In the genomic region with DNA sequence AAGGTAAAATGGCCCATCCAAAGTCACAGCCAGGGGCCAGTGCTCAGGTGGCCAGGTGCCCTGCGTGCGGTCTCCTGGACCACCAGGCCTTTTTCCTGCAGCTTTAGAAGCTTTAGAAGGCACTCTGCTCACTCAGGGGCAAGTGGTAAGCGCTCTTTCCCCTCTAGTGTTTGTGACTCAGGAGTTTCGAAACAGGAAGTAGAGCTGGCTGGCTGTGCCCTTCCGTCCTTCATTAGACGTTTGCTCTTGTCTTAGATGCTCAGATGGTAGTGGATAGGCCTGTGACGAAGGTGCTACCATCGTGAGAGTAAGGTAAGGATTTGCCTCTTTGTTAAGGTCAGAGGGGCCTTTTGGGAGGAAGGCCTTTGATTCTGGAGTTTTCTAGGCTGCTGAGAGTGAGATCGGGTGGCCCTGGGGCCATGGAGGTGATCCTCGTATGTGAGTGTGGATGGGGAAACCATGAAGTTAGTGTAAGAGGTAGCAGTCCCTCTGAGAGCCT, we compare ENCODE assay signal across 8 cellular contexts. TPM values are rescaled to one million over a fixed set of nuclear protein-coding genes. Genes with fewer than 3 reads are reported as not detected.
A peak's percentile ranks its signal among the peaks of the same experiment; 100 is the strongest.
DNase-seq lines count a peak whose midpoint lies in the region; ATAC-seq lines count a peak whose summit lies in the region.

Gene CASP8, plus strand, starts transcription at position 235 of the 499 bp plus-strand sequence. CDS start 5,951 bp downstream, outside the sequence.

- peak within 1 kb of the TSS; percentile 100 for H3K4me3 ChIP-seq in CD4-positive, CD25-positive, alpha-beta regulatory T cell (ENCODE audit: low read depth, low read length)
- H3K4me3 ChIP-seq in SK-N-MC: 0 out of 2 replicates have a peak within 1 kb of the TSS, but pooled peaks have one; percentile 77

- H3K9me3 Mint-ChIP-seq in CD4-positive, CD25-positive, alpha-beta regulatory T cell: no peaks in the 10 kb centered on the region
- no peaks in the 10 kb centered on the region for H3K9me3 Mint-ChIP-seq in activated naive CD4-positive, alpha-beta T cell treated with anti-CD3 and anti-CD28 coated beads, Interleukin-2, amount 50 U/mL, for 24 hours
- H3K9me3 Mint-ChIP-seq in immature natural killer cell: no peaks in the 10 kb centered on the region

- H3K27me3 Mint-ChIP-seq in CD4-positive, CD25-positive, alpha-beta regulatory T cell: peaks cover 9% of the 10 kb centered on the region
- no peaks in the 10 kb centered on the region for H3K27me3 Mint-ChIP-seq in activated naive CD4-positive, alpha-beta T cell treated with anti-CD3 and anti-CD28 coated beads, Interleukin-2, amount 50 U/mL, for 24 hours
- peaks cover 28 to 35% (median 33%) of the 10 kb centered on the region in 3 donors for H3K27me3 Mint-ChIP-seq in immature natural killer cell (ENCODE audit: low read depth in 3 of 3)

- peak; percentile 63 to 95 (median 82) for DNase-seq in CD4-positive, CD25-positive, alpha-beta regulatory T cell
- no peak for DNase-seq in SK-N-MC (ENCODE audit: low read depth, low spot score)
- DNase-seq in immature natural killer cell: peak; percentile 78 to 85 (median 83)
- peak; percentile 45 for DNase-seq in stimulated activated CD4-positive, alpha-beta T cell treated with anti-CD3 and anti-CD28 coated beads, Interleukin-4, amount 100 ng/mL, for 1 hour
- DNase-seq in LoVo (ENCODE audit: low spot score): no peak

- peak within 1 kb of the TSS; percentile 93 to 100 (median 98) for H3K27ac Mint-ChIP-seq in CD4-positive, CD25-positive, alpha-beta regulatory T cell
- peak within 1 kb of the TSS; percentile 96 for H3K27ac Mint-ChIP-seq in activated naive CD4-positive, alpha-beta T cell treated with anti-CD3 and anti-CD28 coated beads, Interleukin-2, amount 50 U/mL, for 24 hours
- peak within 1 kb of the TSS; percentile 97 to 100 (median 100) for H3K27ac Mint-ChIP-seq in immature natural killer cell

- peak within 1 kb of the TSS; percentile 98 for H3K27ac ChIP-seq in CD4-positive, CD25-positive, alpha-beta regulatory T cell (ENCODE audit: insufficient read depth, low read length, poor library complexity, severe bottlenecking)
- peak within 1 kb of the TSS; percentile 69 for H3K27ac ChIP-seq in SK-N-MC

- no peaks in the 10 kb centered on the region for H3K27me3 ChIP-seq in CD4-positive, CD25-positive, alpha-beta regulatory T cell (ENCODE audit: control insufficient read depth, insufficient read depth, low read length)

- peaks cover 15 to 79% (median 46%) of the 10 kb centered on the region in 4 donors for H3K4me1 Mint-ChIP-seq in CD4-positive, CD25-positive, alpha-beta regulatory T cell
- peaks cover 82% of the 10 kb centered on the region for H3K4me1 Mint-ChIP-seq in activated naive CD4-positive, alpha-beta T cell treated with anti-CD3 and anti-CD28 coated beads, Interleukin-2, amount 50 U/mL, for 24 hours
- H3K4me1 Mint-ChIP-seq in immature natural killer cell: peaks cover 84 to 93% of the 10 kb centered on the region in 2 donors

- peak within 1 kb of the TSS; percentile 96 to 100 (median 98) for H3K4me3 Mint-ChIP-seq in CD4-positive, CD25-positive, alpha-beta regulatory T cell
- peak within 1 kb of the TSS; percentile 91 for H3K4me3 Mint-ChIP-seq in activated naive CD4-positive, alpha-beta T cell treated with anti-CD3 and anti-CD28 coated beads, Interleukin-2, amount 50 U/mL, for 24 hours
- peak within 1 kb of the TSS; percentile 95 to 100 (median 100) for H3K4me3 Mint-ChIP-seq in immature natural killer cell

- H3K4me1 ChIP-seq in CD4-positive, CD25-positive, alpha-beta regulatory T cell (ENCODE audit: control insufficient read depth, insufficient read depth, low read length, poor library complexity, severe bottlenecking): peaks cover 85% of the 10 kb centered on the region

- peaks cover 15% of the 10 kb centered on the region for H3K36me3 Mint-ChIP-seq in CD4-positive, CD25-positive, alpha-beta regulatory T cell
- H3K36me3 Mint-ChIP-seq in activated naive CD4-positive, alpha-beta T cell treated with anti-CD3 and anti-CD28 coated beads, Interleukin-2, amount 50 U/mL, for 24 hours: peaks cover 2% of the 10 kb centered on the region
- H3K36me3 Mint-ChIP-seq in immature natural killer cell: peaks cover 9 to 15% (median 10%) of the 10 kb centered on the region in 3 donors

- no peaks in the 10 kb centered on the region for H3K9me3 ChIP-seq in CD4-positive, CD25-positive, alpha-beta regulatory T cell (ENCODE audit: control insufficient read depth in 2 of 2, low read length in 2 of 2)
- no peaks in the 10 kb centered on the region for H3K9me3 ChIP-seq in SK-N-MC (ENCODE audit: low read depth, low read length)

- H3K9ac ChIP-seq in SK-N-MC (ENCODE audit: insufficient read length): no peak within 1 kb of the TSS

- H3K36me3 ChIP-seq in CD4-positive, CD25-positive, alpha-beta regulatory T cell (ENCODE audit: control insufficient read depth, insufficient read depth, low read length): no peaks in the 10 kb centered on the region
- H3K36me3 ChIP-seq in SK-N-MC (ENCODE audit: insufficient read depth, low read length): no peaks in the 10 kb centered on the region

- ATAC-seq in CD4-positive, CD25-positive, alpha-beta regulatory T cell (ENCODE audit: low read depth in 2 of 2): peak; percentile 49 to 52
- ATAC-seq in HG02642 (IDR thresholded peaks at IDR 0.05; ENCODE audit: poor library complexity, unreplicated experiment): peak; percentile 36
- ATAC-seq in HG03520 (IDR thresholded peaks at IDR 0.05; ENCODE audit: unreplicated experiment): no peak

RNA-seq across cellular contexts. Expression of gene CASP8, which starts in this region (rescaled TPM):
- 254 TPM for total RNA-seq in CD4-positive, CD25-positive, alpha-beta regulatory T cell
- 100 to 1,000 TPM in 1 of 4 donors, 10 to 100 TPM in 3; 63.8 to 112 (median 94.1) TPM for polyA plus RNA-seq in CD4-positive, CD25-positive, alpha-beta regulatory T cell
- polyA plus RNA-seq in immature natural killer cell: 100 to 1,000 TPM in 1 of 3 donors, 10 to 100 TPM in 2; 20.2 to 116 (median 28.0) TPM

Comparison
In these comparisons a context has a peak if more than half of its experiments do, and no peak if none do; other contexts are left out.
1. DNase-seq: peak in CD4-positive, CD25-positive, alpha-beta regulatory T cell (3 of 3), immature natural killer cell (3 of 3) and stimulated activated CD4-positive, alpha-beta T cell treated with anti-CD3 and anti-CD28 coated beads, Interleukin-4, amount 100 ng/mL, for 1 hour (single experiment); none in SK-N-MC (single experiment) and LoVo (single experiment).
2. Peak in every context shown above with its lines, with median percentiles within 50 percentile points of each other: H3K27ac Mint-ChIP-seq and H3K4me3 Mint-ChIP-seq.